Comparison of ENCODE assay signal across 8 cellular contexts in the genomic region with DNA sequence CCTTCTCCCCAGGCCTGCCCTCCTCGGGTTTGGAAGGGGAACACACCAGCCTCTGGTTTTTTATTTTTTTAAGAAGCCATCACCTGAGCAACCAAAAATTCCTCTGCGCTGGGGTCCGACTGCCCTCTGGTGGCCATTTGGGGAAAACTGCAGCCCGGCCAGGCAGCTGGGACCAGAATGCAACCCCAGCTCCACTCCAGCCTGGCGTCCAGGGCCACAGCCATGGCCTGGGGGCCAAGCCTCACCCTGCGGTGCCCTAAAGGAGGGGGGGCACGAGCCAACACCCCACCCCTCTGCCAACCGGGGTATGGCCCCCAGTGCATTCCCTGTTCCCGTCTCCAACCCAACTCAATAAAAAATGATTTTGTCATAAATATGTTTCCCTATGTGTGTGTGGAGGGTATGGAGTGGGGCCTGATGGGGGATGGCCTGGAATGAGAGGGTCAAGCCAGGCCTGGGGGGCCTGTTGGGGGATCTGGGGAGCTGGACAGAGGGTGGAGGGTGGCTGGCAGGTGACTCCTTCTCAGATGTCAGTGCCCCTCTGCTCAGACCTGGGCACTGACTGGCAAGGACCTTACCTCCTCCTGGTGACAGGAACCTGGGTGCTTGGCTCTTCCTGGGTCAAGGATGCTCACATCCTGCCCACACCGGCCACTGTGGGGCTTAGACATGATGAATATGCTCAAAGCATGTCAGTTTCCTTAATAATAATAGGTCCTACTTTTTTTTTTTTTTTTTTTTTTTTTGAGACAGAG. TPM values are rescaled to one million over a fixed set of nuclear protein-coding genes. Genes with fewer than 3 reads are reported as not detected.
DNase-seq lines count a peak whose midpoint lies in the region; ATAC-seq and TF ChIP-seq lines count a peak whose summit lies in the region.

No MANE protein-coding gene starts in this region.

- H3K27me3 Mint-ChIP-seq in activated naive CD4-positive, alpha-beta T cell treated with anti-CD3 and anti-CD28 coated beads for 36 hours (ENCODE audit: low read depth), result no peaks in the 10 kb centered on the region

- no peak overlapping the region for H3K9ac ChIP-seq in Loucy (ENCODE audit: low read depth, low read length, poor library complexity, severe bottlenecking)

- DNase-seq in GM06990 (ENCODE audit: extremely low read depth, insufficient read length) (peak; percentile 74), SKM-1 (lab: John Stamatoyannopoulos, UW; ENCODE audit: unreplicated experiment) (peak; percentile 46), Right ventricle myocardium superior (peak; percentile 86), psoas muscle (peak; percentile 68 to 81)
- DNase-seq in activated naive CD4-positive, alpha-beta T cell treated with anti-CD3 and anti-CD28 coated beads for 36 hours, result peak; percentile 89

- no peaks in the 10 kb centered on the region for H3K27me3 ChIP-seq in GM06990 (replicated peaks; ENCODE audit: control insufficient read depth, insufficient read depth, low read length)
- H3K27me3 ChIP-seq in Loucy (ENCODE audit: insufficient read depth, low read length, poor library complexity, severe bottlenecking), result no peaks in the 10 kb centered on the region
- peaks cover 0 to 3% (median 0%) of the 10 kb centered on the region in 3 donors for H3K27me3 ChIP-seq in psoas muscle (ENCODE audit: insufficient read depth in 3 of 3, low read length in 2 of 3)

- peak; percentile 93 for TF ChIP-seq CTCF in GM06990 (IDR thresholded peaks at IDR 0.05; ENCODE audit: insufficient read depth, low read length, poor library complexity, severe bottlenecking)
- TF ChIP-seq CTCF in Loucy (conservative IDR thresholded peaks at IDR 0.05; ENCODE audit: low read length), result peak; percentile 96
- TF ChIP-seq CTCF in psoas muscle (IDR thresholded peaks at IDR 0.05), result peak; percentile 93

- no peak overlapping the region for H3K4me2 ChIP-seq in Loucy (ENCODE audit: low read depth, low read length, poor library complexity, severe bottlenecking)

- no peaks in the 10 kb centered on the region for H4K20me1 ChIP-seq in Loucy (ENCODE audit: insufficient read depth, low read length, poor library complexity, severe bottlenecking)

- H3K36me3 ChIP-seq in GM06990 (ENCODE audit: control insufficient read depth, insufficient read depth, low read length), result no peaks in the 10 kb centered on the region
- H3K36me3 ChIP-seq in Loucy (ENCODE audit: insufficient read depth, low read length), result no peaks in the 10 kb centered on the region
- H3K36me3 ChIP-seq in psoas muscle (ENCODE audit: insufficient read depth in 1 of 2, low read depth in 1 of 2), result no peaks in the 10 kb centered on the region

- no peak overlapping the region for H3K4me3 ChIP-seq in GM06990 (replicated peaks; ENCODE audit: low read depth, low read length)
- H3K4me3 ChIP-seq in Loucy (ENCODE audit: low read length, poor library complexity, severe bottlenecking), result no peak overlapping the region
- H3K4me3 ChIP-seq in psoas muscle, result no peak overlapping the region

- intact Hi-C loops in activated naive CD4-positive, alpha-beta T cell treated with anti-CD3 and anti-CD28 coated beads for 36 hours (cut with micrococcal nuclease), result loop anchor here (1.0 to 2.0 kb wide), 3 partner anchors 38 to 351 kb away; no protein-coding TSS in a partner anchor
- intact Hi-C loops in Right ventricle myocardium superior (cut with DNase I) (loop anchor here (2.0 to 10.0 kb wide), 2 partner anchors 95 to 351 kb away; no protein-coding TSS in a partner anchor), psoas muscle (cut with DNase I) (loop anchor here (2.0 kb wide), 2 partner anchors 95 to 211 kb away; no protein-coding TSS in a partner anchor)

- no peak overlapping the region for H3K4me3 Mint-ChIP-seq in activated naive CD4-positive, alpha-beta T cell treated with anti-CD3 and anti-CD28 coated beads for 36 hours

- WGBS in psoas muscle, 3 donors, result 8 to 14% (median 11%) methylated on average over 9 to 10 of the region's 10 CpGs

- H3K4me1 ChIP-seq in Loucy (ENCODE audit: insufficient read depth, low read length, poor library complexity, severe bottlenecking), result peaks cover 11% of the 10 kb centered on the region
- peaks cover 8% of the 10 kb centered on the region for H3K4me1 ChIP-seq in psoas muscle

- no peaks in the 10 kb centered on the region for H3K79me2 ChIP-seq in Loucy (ENCODE audit: insufficient read depth, low read length)

- H2AFZ ChIP-seq in Loucy (ENCODE audit: low read length), result 0 out of 2 replicates have a peak overlapping the region, but pooled peaks have one; percentile 55

- CTCF ChIA-PET in activated naive CD4-positive, alpha-beta T cell treated with anti-CD3 and anti-CD28 coated beads for 36 hours (lab: Charles Lee), result interaction anchor here (0.6 to 7.7 kb wide), 21 partner anchors 13 to 267 kb away, joined by 3 to 176 read pairs (median 6); no protein-coding TSS in a partner anchor

- H3K4me1 Mint-ChIP-seq in activated naive CD4-positive, alpha-beta T cell treated with anti-CD3 and anti-CD28 coated beads for 36 hours (ENCODE audit: low read depth), result peaks cover 16% of the 10 kb centered on the region

- H3F3A ChIP-seq in Loucy (ENCODE audit: low read depth), result no peaks in the 10 kb centered on the region

- no peak overlapping the region for H3K27ac ChIP-seq in psoas muscle

- H3K9me3 Mint-ChIP-seq in activated naive CD4-positive, alpha-beta T cell treated with anti-CD3 and anti-CD28 coated beads for 36 hours, result no peaks in the 10 kb centered on the region

- H3K9me2 ChIP-seq in Loucy (replicated peaks; ENCODE audit: low read depth, low read length), result no peaks in the 10 kb centered on the region

- H3K9me3 ChIP-seq in Loucy (ENCODE audit: insufficient read depth, low read depth, low read length), result no peaks in the 10 kb centered on the region
- H3K9me3 ChIP-seq in psoas muscle, result no peaks in the 10 kb centered on the region

- ATAC-seq in Right ventricle myocardium superior (ENCODE audit: poor library complexity) (peak; percentile 23), psoas muscle (peak; percentile 38 to 56 (median 40)), HG02884 (IDR thresholded peaks at IDR 0.05; ENCODE audit: unreplicated experiment) (no peak), HG03439 (IDR thresholded peaks at IDR 0.05; ENCODE audit: unreplicated experiment) (no peak)

- no peak overlapping the region for H3K27ac Mint-ChIP-seq in activated naive CD4-positive, alpha-beta T cell treated with anti-CD3 and anti-CD28 coated beads for 36 hours

- no peaks in the 10 kb centered on the region for H3K36me3 Mint-ChIP-seq in activated naive CD4-positive, alpha-beta T cell treated with anti-CD3 and anti-CD28 coated beads for 36 hours (ENCODE audit: low read depth)

RNA-seq across cellular contexts. Expression of a gene that starts 3.2 kb away (rescaled TPM):
- total RNA-seq in activated naive CD4-positive, alpha-beta T cell treated with anti-CD3 and anti-CD28 coated beads for 36 hours, result under 1 TPM; 0.64 to 0.74 TPM
- 0.24 TPM for total RNA-seq in Right ventricle myocardium superior
- 1 to 10 TPM in 1 of 4 donors, under 1 TPM in 1, not detected in 2; 0.42 to 1.3 TPM for total RNA-seq in psoas muscle
- polyA plus RNA-seq in psoas muscle, result under 1 TPM; 0.12 to 0.98 (median 0.31) TPM

RNA-seq across cellular contexts. Expression of a gene that starts 12.5 kb away (rescaled TPM):
- total RNA-seq in activated naive CD4-positive, alpha-beta T cell treated with anti-CD3 and anti-CD28 coated beads for 36 hours, result not detected
- not detected for total RNA-seq in Right ventricle myocardium superior
- not detected for total RNA-seq in psoas muscle
- not detected for polyA plus RNA-seq in psoas muscle

RNA-seq across cellular contexts. Expression of a gene that starts 21.0 kb away (rescaled TPM):
- not detected for total RNA-seq in activated naive CD4-positive, alpha-beta T cell treated with anti-CD3 and anti-CD28 coated beads for 36 hours
- 15.8 TPM for total RNA-seq in Right ventricle myocardium superior
- total RNA-seq in psoas muscle, result 10 to 100 TPM in 1 of 4 donors, 1 to 10 TPM in 3; 3.4 to 12.9 (median 5.8) TPM
- 10 to 100 TPM; 18.6 to 34.6 (median 21.9) TPM for polyA plus RNA-seq in psoas muscle

RNA-seq across cellular contexts. Expression of a gene that starts 28.9 kb away (rescaled TPM):
- 1 to 10 TPM; 5.2 to 5.3 TPM for total RNA-seq in activated naive CD4-positive, alpha-beta T cell treated with anti-CD3 and anti-CD28 coated beads for 36 hours
- total RNA-seq in Right ventricle myocardium superior, result 41.0 TPM
- total RNA-seq in psoas muscle, result 10 to 100 TPM; 16.1 to 29.8 (median 22.8) TPM
- polyA plus RNA-seq in psoas muscle, result 10 to 100 TPM; 11.1 to 17.6 (median 12.9) TPM

RNA-seq across cellular contexts. Expression of a gene that starts 53.8 kb away (rescaled TPM):
- 10 to 100 TPM; 28.5 to 29.2 TPM for total RNA-seq in activated naive CD4-positive, alpha-beta T cell treated with anti-CD3 and anti-CD28 coated beads for 36 hours
- 0.43 TPM for total RNA-seq in Right ventricle myocardium superior
- total RNA-seq in psoas muscle, result 1 to 10 TPM in 1 of 4 donors, under 1 TPM in 3; 0.41 to 1.3 (median 0.68) TPM
- polyA plus RNA-seq in psoas muscle, result under 1 TPM; 0.13 to 0.23 (median 0.14) TPM

Comparison
In these comparisons a context has a peak if more than half of its experiments do, and no peak if none do; other contexts are left out.
1. ATAC-seq: peak in Right ventricle myocardium superior (single experiment) and psoas muscle (4 of 4); none in HG02884 (single experiment) and HG03439 (single experiment).
2. RNA of a gene that starts 21.0 kb away (total RNA-seq): 15.8 TPM in Right ventricle myocardium superior (single experiment) and 3.4 to 12.9 TPM in psoas muscle; not detected in activated naive CD4-positive, alpha-beta T cell treated with anti-CD3 and anti-CD28 coated beads for 36 hours; every median in the first group is over 4 times any median in the second.
3. Peak in every context shown above with its lines, with median percentiles within 50 percentile points of each other: DNase-seq and CTCF ChIP-seq.